8 cellular contexts compared by ENCODE assay signal in the genomic region with DNA sequence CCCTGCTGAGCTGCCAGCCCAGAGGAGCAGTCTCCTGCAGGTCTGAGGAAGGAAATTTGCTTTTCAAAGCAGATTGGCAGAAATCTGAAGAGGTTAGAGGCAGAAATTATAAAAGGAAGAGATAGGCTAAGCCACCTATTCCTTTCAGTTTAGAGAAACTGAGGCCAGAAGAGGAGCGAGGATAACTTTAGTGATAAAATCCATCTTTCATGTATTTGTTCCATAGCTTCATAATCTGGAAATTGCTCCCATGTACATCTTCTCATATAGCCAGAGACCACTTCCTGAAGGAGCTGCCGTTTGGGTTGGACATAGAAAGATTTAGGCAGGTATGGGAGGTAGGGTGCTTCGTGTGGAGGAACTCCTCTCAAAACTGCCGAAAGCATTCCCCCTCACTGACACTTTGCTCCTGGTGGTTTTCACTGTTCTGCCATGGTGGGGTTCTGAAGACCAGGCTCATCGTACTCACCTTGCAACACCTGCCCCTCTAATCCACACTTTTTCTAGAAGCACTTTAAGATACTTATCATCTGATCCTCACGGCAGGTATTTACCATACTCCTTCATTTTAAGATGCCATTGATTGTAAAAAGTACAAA. TPM values are rescaled to one million over a fixed set of nuclear protein-coding genes. Genes with fewer than 3 reads are reported as not detected.
DNase-seq lines count a peak whose midpoint lies in the region; ATAC-seq, FAIRE-seq and TF ChIP-seq lines count a peak whose summit lies in the region.

No MANE protein-coding gene starts in this region.

- TF ChIP-seq CTCF in VCaP (conservative IDR thresholded peaks at IDR 0.05) (no peak), glutamatergic neuron (IDR thresholded peaks at IDR 0.05; ENCODE audit: partially characterized antibody, unreplicated experiment) (no peak)

- peak overlapping the region; percentile 82 for H3K4me3 Mint-ChIP-seq in glutamatergic neuron (ENCODE audit: unreplicated experiment)
- H3K4me3 Mint-ChIP-seq in stimulated activated memory B cell treated with anti-CD40 and anti-IgM and Interleukin-4, amounts not matched to agents 10 μg/mL and 1 μg/mL and 100 μg/mL, for 72 hours, result peak overlapping the region; percentile 89

- FAIRE-seq in RCC 7860 (lab: Jason Lieb, UNC), result no peak

- ATAC-seq in stimulated activated memory B cell treated with anti-CD40 and anti-IgM and Interleukin-4, amounts not matched to agents 10 μg/mL and 1 μg/mL and 100 μg/mL, for 72 hours, result no peak

- peak overlapping the region; percentile 89 for H3K27ac ChIP-seq in VCaP

- peaks cover 6% of the 10 kb centered on the region for H3K4me1 Mint-ChIP-seq in glutamatergic neuron (ENCODE audit: low read depth, unreplicated experiment)
- H3K4me1 Mint-ChIP-seq in stimulated activated memory B cell treated with anti-CD40 and anti-IgM and Interleukin-4, amounts not matched to agents 10 μg/mL and 1 μg/mL and 100 μg/mL, for 72 hours, result peaks cover 46% of the 10 kb centered on the region

- H3K27ac Mint-ChIP-seq in glutamatergic neuron (ENCODE audit: unreplicated experiment), result peak overlapping the region; percentile 64
- peak overlapping the region; percentile 95 for H3K27ac Mint-ChIP-seq in stimulated activated memory B cell treated with anti-CD40 and anti-IgM and Interleukin-4, amounts not matched to agents 10 μg/mL and 1 μg/mL and 100 μg/mL, for 72 hours

- H3K36me3 Mint-ChIP-seq in glutamatergic neuron (ENCODE audit: unreplicated experiment), result no peaks in the 10 kb centered on the region
- no peaks in the 10 kb centered on the region for H3K36me3 Mint-ChIP-seq in stimulated activated memory B cell treated with anti-CD40 and anti-IgM and Interleukin-4, amounts not matched to agents 10 μg/mL and 1 μg/mL and 100 μg/mL, for 72 hours

- peaks cover 5% of the 10 kb centered on the region for H3K9me3 Mint-ChIP-seq in glutamatergic neuron (ENCODE audit: unreplicated experiment)
- H3K9me3 Mint-ChIP-seq in stimulated activated memory B cell treated with anti-CD40 and anti-IgM and Interleukin-4, amounts not matched to agents 10 μg/mL and 1 μg/mL and 100 μg/mL, for 72 hours, result no peaks in the 10 kb centered on the region

- H3K27me3 Mint-ChIP-seq in glutamatergic neuron (ENCODE audit: unreplicated experiment), result peaks cover 4% of the 10 kb centered on the region
- no peaks in the 10 kb centered on the region for H3K27me3 Mint-ChIP-seq in stimulated activated memory B cell treated with anti-CD40 and anti-IgM and Interleukin-4, amounts not matched to agents 10 μg/mL and 1 μg/mL and 100 μg/mL, for 72 hours

- DNase-seq in NCI-H146 (lab: John Stamatoyannopoulos, UW), result peak; percentile 43
- no peak for DNase-seq in NCI-H146 treated with DMSO at 0.1 percent for 48 hours (lab: John Stamatoyannopoulos, UW; ENCODE audit: unreplicated experiment)
- DNase-seq in glutamatergic neuron, result no peak
- DNase-seq in GOT3 (lab: John Stamatoyannopoulos, UW), result no peak
- no peak for DNase-seq in RCC 7860 (ENCODE audit: low spot score)
- DNase-seq in glomerular visceral epithelial cell (ENCODE audit: extremely low spot score), result no peak

RNA-seq across cellular contexts. Expression of gene ACAP2, which starts 0.7 kb away (rescaled TPM):
- 60.9 TPM for total RNA-seq in glutamatergic neuron (ENCODE audit: unreplicated experiment)
